ENCODE assay signal across 8 cellular contexts in genomic region chr5:43729846-43730478, GRCh38.
DNase-seq lines count a peak whose midpoint lies in the region; ATAC-seq, FAIRE-seq and TF ChIP-seq lines count a peak whose summit lies in the region.

No MANE protein-coding gene starts in this region.

- H3K79me2 ChIP-seq in OCI-LY7 (ENCODE audit: insufficient read depth, low read depth, low read length): no peaks in the 10 kb centered on the region

- no peak overlapping the region for H3K27ac Mint-ChIP-seq in activated naive CD8-positive, alpha-beta T cell treated with anti-CD3 and anti-CD28 coated beads for 36 hours

- H3K4me3 ChIP-seq in AG09309 (ENCODE audit: control insufficient read depth, low read depth, low read length): no peak overlapping the region
- no peak overlapping the region for H3K4me3 ChIP-seq in OCI-LY7 (ENCODE audit: low read depth, low read length, poor library complexity, severe bottlenecking)
- no peak overlapping the region for H3K4me3 ChIP-seq in esophagus squamous epithelium
- no peak overlapping the region for H3K4me3 ChIP-seq in small intestine (ENCODE audit: low read depth in 1 of 2, low read length in 2 of 2)

- 29 to 30% methylated on average over 2 of the region's 2 CpGs for WGBS in esophagus squamous epithelium, 2 donors
- 42% methylated on average over 2 of the region's 2 CpGs for WGBS in small intestine, 3 donors

- FAIRE-seq in small intestine (lab: Jason Lieb, UNC): peak; percentile 89

- H3K9me2 ChIP-seq in OCI-LY7 (ENCODE audit: insufficient read depth, low read length): no peaks in the 10 kb centered on the region

- peaks cover 6% of the 10 kb centered on the region for H3K27me3 Mint-ChIP-seq in activated naive CD8-positive, alpha-beta T cell treated with anti-CD3 and anti-CD28 coated beads for 36 hours

- no TSS peak for BruUV-seq in OCI-LY7 (replicated peaks; lab: Mats Ljungman, UMichigan)

- no peaks in the 10 kb centered on the region for H4K20me1 ChIP-seq in OCI-LY7 (ENCODE audit: insufficient read depth, low read length)

- H3K27ac ChIP-seq in OCI-LY7 (ENCODE audit: low read depth, low read length, poor library complexity, severe bottlenecking): no peak overlapping the region
- H3K27ac ChIP-seq in esophagus squamous epithelium: no peak overlapping the region
- H3K27ac ChIP-seq in small intestine (ENCODE audit: low read depth in 1 of 2, low read length in 1 of 2): no peak overlapping the region

- H3K4me1 Mint-ChIP-seq in activated naive CD8-positive, alpha-beta T cell treated with anti-CD3 and anti-CD28 coated beads for 36 hours: no peaks in the 10 kb centered on the region

- TF ChIP-seq CTCF in AG09309 (IDR thresholded peaks at IDR 0.05; ENCODE audit: control insufficient read depth, insufficient read depth, low read depth, low read length, missing control alignments) (peak; percentile 41), OCI-LY7 (conservative IDR thresholded peaks at IDR 0.05; ENCODE audit: low read length) (peak; percentile 87), esophagus squamous epithelium (IDR thresholded peaks at IDR 0.05) (peak in 4 of 6 experiments; percentile 23 to 58 (median 37))

- intact Hi-C loops in OCI-LY7 (cut with micrococcal nuclease; ENCODE audit: unreplicated experiment) (loop anchor here (2.0 to 10.0 kb wide), 2 partner anchors 603 to 1045 kb away; no protein-coding TSS in a partner anchor), esophagus squamous epithelium (cut with DNase I) (no loop called here)

- ATAC-seq in GM18502 (IDR thresholded peaks at IDR 0.05; ENCODE audit: poor library complexity, unreplicated experiment) (no peak), HG03342 (IDR thresholded peaks at IDR 0.05; ENCODE audit: unreplicated experiment) (no peak)

- POLR2A ChIA-PET in OCI-LY7 (lab: Charles Lee): interaction anchor here (0.6 to 0.8 kb wide), 4 partner anchors 27 to 53 kb away, joined by 3 to 4 read pairs (median 4); no protein-coding TSS in a partner anchor

- H3K4me1 ChIP-seq in OCI-LY7 (ENCODE audit: insufficient read depth, low read length, poor library complexity, severe bottlenecking) (no peaks in the 10 kb centered on the region), esophagus squamous epithelium (no peaks in the 10 kb centered on the region), small intestine (ENCODE audit: control insufficient read depth in 2 of 2, insufficient read depth in 1 of 2, low read depth in 1 of 2, low read length in 1 of 2) (no peaks in the 10 kb centered on the region)

- H3K4me2 ChIP-seq in OCI-LY7 (ENCODE audit: low read length): no peak overlapping the region

- no peaks in the 10 kb centered on the region for H3K36me3 ChIP-seq in OCI-LY7 (ENCODE audit: insufficient read depth, low read length)
- H3K36me3 ChIP-seq in esophagus squamous epithelium: no peaks in the 10 kb centered on the region
- no peaks in the 10 kb centered on the region for H3K36me3 ChIP-seq in small intestine (ENCODE audit: control insufficient read depth in 2 of 2, insufficient read depth in 2 of 2, low read length in 2 of 2)

- H3K4me3 Mint-ChIP-seq in activated naive CD8-positive, alpha-beta T cell treated with anti-CD3 and anti-CD28 coated beads for 36 hours: no peak overlapping the region

- H3K9me3 Mint-ChIP-seq in activated naive CD8-positive, alpha-beta T cell treated with anti-CD3 and anti-CD28 coated beads for 36 hours: no peaks in the 10 kb centered on the region

- H3K36me3 Mint-ChIP-seq in activated naive CD8-positive, alpha-beta T cell treated with anti-CD3 and anti-CD28 coated beads for 36 hours: no peaks in the 10 kb centered on the region

- H3K9me3 ChIP-seq in OCI-LY7 (ENCODE audit: low read length) (no peaks in the 10 kb centered on the region), esophagus squamous epithelium (no peaks in the 10 kb centered on the region), small intestine (ENCODE audit: control insufficient read depth, low read depth) (no peaks in the 10 kb centered on the region)

- CTCF ChIA-PET in OCI-LY7 (lab: Charles Lee; ENCODE audit: unreplicated experiment): no interaction called here

- peak; percentile 11 for DNase-seq in AG09309 (ENCODE audit: low read depth)
- DNase-seq in H4 (ENCODE audit: low spot score): peak; percentile 24
- DNase-seq in OCI-LY7 (ENCODE audit: low spot score): peak; percentile 33
- DNase-seq in esophagus squamous epithelium (lab: John Stamatoyannopoulos, UW): no peak
- peak; percentile 3 for DNase-seq in small intestine
- no peak for DNase-seq in activated naive CD8-positive, alpha-beta T cell treated with anti-CD3 and anti-CD28 coated beads for 36 hours

- no peak overlapping the region for H2AFZ ChIP-seq in OCI-LY7 (ENCODE audit: low read length)

- no peak for TF ChIP-seq POLR2A in esophagus squamous epithelium (IDR thresholded peaks at IDR 0.05)

- H3K27me3 ChIP-seq in esophagus squamous epithelium (no peaks in the 10 kb centered on the region), small intestine (ENCODE audit: control insufficient read depth in 2 of 2, insufficient read depth in 2 of 2, low read length in 2 of 2) (no peaks in the 10 kb centered on the region)

Comparison
In these comparisons a context has a peak if more than half of its experiments do, and no peak if none do; other contexts are left out.
1. DNase-seq: peak in AG09309 (single experiment), H4 (single experiment), OCI-LY7 (single experiment) and small intestine (single experiment); none in esophagus squamous epithelium (single experiment) and activated naive CD8-positive, alpha-beta T cell treated with anti-CD3 and anti-CD28 coated beads for 36 hours (single experiment).
2. CTCF ChIP-seq: peak in every context shown above with its lines; median percentile 87 in OCI-LY7; 41 in AG09309; 37 in esophagus squamous epithelium.